ENCODE assay signal across 1 cellular context in genomic region chr15:92665100-92665555, GRCh38.
TF ChIP-seq lines count a peak whose summit lies in the region.

No MANE protein-coding gene starts in this region.

TF ChIP-seq in H1, 55 proteins besides CTCF, POLR2A, EP300 and RAD21 (continued from another document):
- TF ChIP-seq ZNF274 (IDR thresholded peaks at IDR 0.05; ENCODE audit: borderline replicate concordance, extremely low read depth, low read length) (no peak), NANOG (IDR thresholded peaks at IDR 0.05; ENCODE audit: insufficient read depth, low read depth, low read length, poor library complexity, severe bottlenecking) (no peak), RNF2 (IDR thresholded peaks at IDR 0.05; ENCODE audit: borderline replicate concordance, low read depth, low read length, missing control alignments, poor library complexity, severe bottlenecking) (no peak), SUZ12 (IDR thresholded peaks at IDR 0.05; ENCODE audit: low read length) (no peak), JUN (IDR thresholded peaks at IDR 0.05; ENCODE audit: low read depth, low read length) (no peak), TBP (IDR thresholded peaks at IDR 0.05; ENCODE audit: low read depth, low read length) (no peak), EGR1 (IDR thresholded peaks at IDR 0.05; ENCODE audit: borderline replicate concordance, low read depth, low read length) (no peak), MAX (IDR thresholded peaks at IDR 0.05) (no peak), RFX5 (IDR thresholded peaks at IDR 0.05; ENCODE audit: borderline replicate concordance, low read depth, low read length) (no peak), CREB1 (IDR thresholded peaks at IDR 0.05) (no peak), E2F6 (IDR thresholded peaks at IDR 0.05) (no peak), FOSL1 (IDR thresholded peaks at IDR 0.05; ENCODE audit: insufficient read depth, low read depth, low read length) (no peak), NRF1 (IDR thresholded peaks at IDR 0.05; ENCODE audit: low read depth, low read length) (no peak), SP2 (IDR thresholded peaks at IDR 0.05; ENCODE audit: low read length) (no peak)
TF ChIP-seq in H1: peak in this region for 0.
